In genomic region chr12:48934312-48934706, GRCh38 we compare ENCODE assay signal across 10 cellular contexts. TPM values are rescaled to one million over a fixed set of nuclear protein-coding genes. Genes with fewer than 3 reads are reported as not detected.
DNase-seq lines count a peak whose midpoint lies in the region; ATAC-seq and TF ChIP-seq lines count a peak whose summit lies in the region.
"Had no signal": no experiment of that assay in that cellular context is flagged by ENCODE, and none has a peak within 500 bp of the region (broad histone marks: within the 10 kb centered on the region; RNA-seq: fewer than 3 reads in every experiment).

No MANE protein-coding gene starts in this region.

- TF ChIP-seq CTCF in endothelial cell (IDR thresholded peaks at IDR 0.05; ENCODE audit: unreplicated experiment) (no peak), smooth muscle cell (IDR thresholded peaks at IDR 0.05; ENCODE audit: borderline replicate concordance, insufficient read depth, poor library complexity, severe bottlenecking) (peak; percentile 8)

- no peak overlapping the region for H2AFZ ChIP-seq in smooth muscle cell (ENCODE audit: low read depth)

- ATAC-seq in activated naive CD4-positive, alpha-beta T cell treated with anti-CD3 and anti-CD28 coated beads, Interleukin-2, amount 50 U/mL, for 72 hours: no peak
- ATAC-seq in GM19452 (IDR thresholded peaks at IDR 0.05; ENCODE audit: unreplicated experiment): no peak
- no peak for ATAC-seq in HG02884 (IDR thresholded peaks at IDR 0.05; ENCODE audit: unreplicated experiment)

- H3K27me3 Mint-ChIP-seq in activated naive CD4-positive, alpha-beta T cell treated with anti-CD3 and anti-CD28 coated beads, Interleukin-2, amount 10 ng/mL, durations not matched to agents 7 days and 5 days: no peaks in the 10 kb centered on the region
- peaks cover 11% of the 10 kb centered on the region for H3K27me3 Mint-ChIP-seq in endothelial cell (ENCODE audit: unreplicated experiment)

- H3K4me2 ChIP-seq in smooth muscle cell: no peak overlapping the region

- no peaks in the 10 kb centered on the region for H3K79me2 ChIP-seq in smooth muscle cell (ENCODE audit: low read depth)

- H3K9me3 ChIP-seq in smooth muscle cell (replicated peaks; ENCODE audit: low read depth): no peaks in the 10 kb centered on the region

- H3K27ac Mint-ChIP-seq in activated naive CD4-positive, alpha-beta T cell treated with anti-CD3 and anti-CD28 coated beads, Interleukin-2, amount 10 ng/mL, durations not matched to agents 7 days and 5 days: peak overlapping the region; percentile 77
- no peak overlapping the region for H3K27ac Mint-ChIP-seq in activated naive CD4-positive, alpha-beta T cell treated with anti-CD3 and anti-CD28 coated beads, Interleukin-2, amount 50 U/mL, for 72 hours
- no peak overlapping the region for H3K27ac Mint-ChIP-seq in endothelial cell (ENCODE audit: unreplicated experiment)

- peaks cover 49% of the 10 kb centered on the region for H3K36me3 Mint-ChIP-seq in activated naive CD4-positive, alpha-beta T cell treated with anti-CD3 and anti-CD28 coated beads, Interleukin-2, amount 10 ng/mL, durations not matched to agents 7 days and 5 days
- peaks cover 0 to 4% of the 10 kb centered on the region in 2 donors for H3K36me3 Mint-ChIP-seq in activated naive CD4-positive, alpha-beta T cell treated with anti-CD3 and anti-CD28 coated beads, Interleukin-2, amount 50 U/mL, for 72 hours
- H3K36me3 Mint-ChIP-seq in endothelial cell (ENCODE audit: low read depth, unreplicated experiment): peaks cover 59% of the 10 kb centered on the region

- H3F3A ChIP-seq in smooth muscle cell (ENCODE audit: low read depth): no peaks in the 10 kb centered on the region

- no peak for DNase-seq in activated naive CD4-positive, alpha-beta T cell treated with anti-CD3 and anti-CD28 coated beads, Interleukin-2, amount 10 ng/mL, durations not matched to agents 7 days and 5 days
- DNase-seq in activated naive CD4-positive, alpha-beta T cell treated with anti-CD3 and anti-CD28 coated beads, Interleukin-2, amount 50 U/mL, for 72 hours (ENCODE audit: low spot score in 2 of 2): no peak
- DNase-seq in MV-4-11 (lab: John Stamatoyannopoulos, UW) (peak; percentile 8), endothelial cell (ENCODE audit: low spot score) (no peak), smooth muscle cell (lab: John Stamatoyannopoulos, UW; ENCODE audit: unreplicated experiment) (no peak), hepatic stellate cell (ENCODE audit: low spot score) (no peak)
- DNase-seq: GF-D8, NCI-H187 had no signal

- H3K4me1 Mint-ChIP-seq in activated naive CD4-positive, alpha-beta T cell treated with anti-CD3 and anti-CD28 coated beads, Interleukin-2, amount 10 ng/mL, durations not matched to agents 7 days and 5 days: peaks cover 11% of the 10 kb centered on the region
- peaks cover 16% of the 10 kb centered on the region for H3K4me1 Mint-ChIP-seq in endothelial cell (ENCODE audit: unreplicated experiment)

- H3K9me3 Mint-ChIP-seq in activated naive CD4-positive, alpha-beta T cell treated with anti-CD3 and anti-CD28 coated beads, Interleukin-2, amount 10 ng/mL, durations not matched to agents 7 days and 5 days: no peaks in the 10 kb centered on the region
- no peaks in the 10 kb centered on the region for H3K9me3 Mint-ChIP-seq in activated naive CD4-positive, alpha-beta T cell treated with anti-CD3 and anti-CD28 coated beads, Interleukin-2, amount 50 U/mL, for 72 hours
- H3K9me3 Mint-ChIP-seq in endothelial cell (ENCODE audit: unreplicated experiment): no peaks in the 10 kb centered on the region

- no peak overlapping the region for H3K4me3 ChIP-seq in smooth muscle cell

- peaks cover 62% of the 10 kb centered on the region for H4K20me1 ChIP-seq in smooth muscle cell (ENCODE audit: low read depth)

- CTCF ChIA-PET in activated naive CD4-positive, alpha-beta T cell treated with anti-CD3 and anti-CD28 coated beads, Interleukin-2, amount 10 ng/mL, durations not matched to agents 7 days and 5 days (lab: Charles Lee): interaction anchor here (0.7 to 7.7 kb wide), 10 partner anchors 9 to 81 kb away, joined by 3 to 77 read pairs (median 4); partner anchors contain the start of genes ARF3, DDX23 and FKBP11

- peaks cover 7% of the 10 kb centered on the region for H3K36me3 ChIP-seq in smooth muscle cell (ENCODE audit: low read depth)

- WGBS in smooth muscle cell (ENCODE audit: low lambda C conversion rate): 100% methylated on average over 1 of the region's 1 CpG

- no peak overlapping the region for H3K27ac ChIP-seq in smooth muscle cell (ENCODE audit: low read depth)

- no peaks in the 10 kb centered on the region for H3K4me1 ChIP-seq in smooth muscle cell (ENCODE audit: low read depth)

- no peaks in the 10 kb centered on the region for H3K27me3 ChIP-seq in smooth muscle cell (ENCODE audit: low read depth)

- H3K9ac ChIP-seq in smooth muscle cell (ENCODE audit: low read depth): no peak overlapping the region

- H3K4me3 Mint-ChIP-seq in activated naive CD4-positive, alpha-beta T cell treated with anti-CD3 and anti-CD28 coated beads, Interleukin-2, amount 10 ng/mL, durations not matched to agents 7 days and 5 days: no peak overlapping the region
- H3K4me3 Mint-ChIP-seq in endothelial cell (ENCODE audit: unreplicated experiment): peak overlapping the region; percentile 62

RNA-seq across cellular contexts. Expression of gene FKBP11, which starts 9.0 kb away (rescaled TPM):
- 10 to 100 TPM; 31.6 to 68.6 TPM for total RNA-seq in activated naive CD4-positive, alpha-beta T cell treated with anti-CD3 and anti-CD28 coated beads, Interleukin-2, amount 50 U/mL, for 72 hours
- 16.0 TPM for total RNA-seq in endothelial cell (ENCODE audit: unreplicated experiment)
- total RNA-seq in smooth muscle cell: 36.1 and 55.7 TPM in 2 replicates
- 190 and 217 TPM in 2 replicates for polyA plus RNA-seq in smooth muscle cell

RNA-seq across cellular contexts. Expression of gene ARF3, which starts 23.0 kb away (rescaled TPM):
- 100 to 1,000 TPM in 1 of 2 donors, 10 to 100 TPM in 1; 49.7 to 132 TPM for total RNA-seq in activated naive CD4-positive, alpha-beta T cell treated with anti-CD3 and anti-CD28 coated beads, Interleukin-2, amount 50 U/mL, for 72 hours
- total RNA-seq in endothelial cell (ENCODE audit: unreplicated experiment): 307 TPM
- 57.0 and 59.9 TPM in 2 replicates for total RNA-seq in smooth muscle cell
- polyA plus RNA-seq in smooth muscle cell: 53.3 and 67.7 TPM in 2 replicates

RNA-seq across cellular contexts. Expression of gene WNT10B, which starts 37.2 kb away (rescaled TPM):
- 1 to 10 TPM in 1 of 2 donors, not detected in 1; 1.4 TPM for total RNA-seq in activated naive CD4-positive, alpha-beta T cell treated with anti-CD3 and anti-CD28 coated beads, Interleukin-2, amount 50 U/mL, for 72 hours
- 0.33 TPM for total RNA-seq in endothelial cell (ENCODE audit: unreplicated experiment)
- total RNA-seq in smooth muscle cell: 0.13 and 0.49 TPM in 2 replicates
- polyA plus RNA-seq in smooth muscle cell: 0.14 and 1.2 TPM in 2 replicates

RNA-seq across cellular contexts. Expression of gene WNT1, which starts 43.8 kb away (rescaled TPM):
- total RNA-seq in activated naive CD4-positive, alpha-beta T cell treated with anti-CD3 and anti-CD28 coated beads, Interleukin-2, amount 50 U/mL, for 72 hours: under 1 TPM in 1 of 2 donors, not detected in 1; 0.27 TPM
- total RNA-seq in endothelial cell (ENCODE audit: unreplicated experiment): not detected
- total RNA-seq in smooth muscle cell: not detected in 2 replicates
- polyA plus RNA-seq in smooth muscle cell: not detected in 2 replicates
